ENCODE assay signal across 2 cellular contexts in genomic region chr5:76529464-76530344, GRCh38.
TF ChIP-seq lines count a peak whose summit lies in the region.

No MANE protein-coding gene starts in this region.

TF ChIP-seq in GM12878, 131 proteins besides CTCF, POLR2A, EP300 and RAD21:
- TF ChIP-seq ZBTB40 (IDR thresholded peaks at IDR 0.05; ENCODE audit: borderline replicate concordance) (peak; percentile 67), ZNF384 (IDR thresholded peaks at IDR 0.05; ENCODE audit: borderline replicate concordance, low read depth, low read length) (no peak)

TF ChIP-seq in HepG2, 621 proteins besides CTCF, POLR2A, EP300 and RAD21 (continued from another document):
- TF ChIP-seq ZNF407 (CRISPR knock-in tag; IDR thresholded peaks at IDR 0.05; ENCODE audit: not compliant biosample characterization) (no peak), ZNF790 (CRISPR knock-in tag; IDR thresholded peaks at IDR 0.05; ENCODE audit: borderline replicate concordance) (no peak), GATA4 (IDR thresholded peaks at IDR 0.05; ENCODE audit: borderline replicate concordance, low read depth) (no peak), CREB3 (CRISPR knock-in tag; IDR thresholded peaks at IDR 0.05) (no peak), ZMYM4 (CRISPR knock-in tag; IDR thresholded peaks at IDR 0.05) (no peak), IKZF1 (IDR thresholded peaks at IDR 0.05) (no peak), GLMP (CRISPR knock-in tag; IDR thresholded peaks at IDR 0.05; ENCODE audit: borderline replicate concordance) (no peak), ZNF101 (CRISPR knock-in tag; IDR thresholded peaks at IDR 0.05; ENCODE audit: borderline replicate concordance, low read depth) (no peak), BATF2 (CRISPR knock-in tag; IDR thresholded peaks at IDR 0.05) (no peak), ZNF639 (CRISPR knock-in tag; conservative IDR thresholded peaks at IDR 0.05) (no peak), HNF4A (CRISPR knock-in tag; IDR thresholded peaks at IDR 0.05) (peak; percentile 13; the same call in 1 of the 2 replicates), ZBTB40 (IDR thresholded peaks at IDR 0.05) (peak; percentile 54), ZBTB40 (CRISPR knock-in tag; IDR thresholded peaks at IDR 0.05) (peak; percentile 95; the same call in 1 of the 2 replicates)
